Comparison of ENCODE assay signal across 8 cellular contexts in the genomic region with DNA sequence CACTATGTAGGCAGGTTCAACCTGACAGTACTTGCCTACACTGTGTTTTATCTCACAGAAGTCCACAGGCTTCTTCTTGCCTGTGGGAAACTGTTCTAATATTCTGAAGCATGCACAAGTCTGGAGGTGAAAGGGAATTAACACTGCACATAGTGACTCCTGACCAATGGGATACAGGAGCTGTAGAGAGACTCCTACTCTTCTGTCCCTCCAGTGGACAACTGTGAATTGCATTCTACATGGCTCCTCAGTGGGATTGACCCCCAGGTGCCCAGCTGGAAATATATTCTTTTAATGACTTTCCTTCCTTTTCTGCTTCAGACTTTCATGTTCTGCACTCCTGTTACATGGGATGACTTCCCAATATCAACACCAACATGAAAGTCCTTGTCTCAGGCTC. TPM values are rescaled to one million over a fixed set of nuclear protein-coding genes. Genes with fewer than 3 reads are reported as not detected.
DNase-seq lines count a peak whose midpoint lies in the region; ATAC-seq, FAIRE-seq and TF ChIP-seq lines count a peak whose summit lies in the region.
"Had no signal": no experiment of that assay in that cellular context is flagged by ENCODE, and none has a peak within 500 bp of the region (broad histone marks: within the 10 kb centered on the region; RNA-seq: fewer than 3 reads in every experiment).

No MANE protein-coding gene starts in this region.

- H3K4me1 Mint-ChIP-seq in nephron progenitor cell, result no peaks in the 10 kb centered on the region
- H3K4me1 Mint-ChIP-seq: brain had no signal

- in situ Hi-C loops in astrocyte of the spinal cord (cut with HindIII; ENCODE audit: low sequenced_read_pairs), result no loop called here

- DNase-seq in astrocyte of the spinal cord (ENCODE audit: low read depth, low spot score) (peak; percentile 17), nephron progenitor cell (no peak), D721Med (ENCODE audit: insufficient read length, low spot score) (no peak), middle frontal gyrus (ENCODE audit: extremely low spot score, low spot score) (no peak), posterior vena cava (ENCODE audit: low spot score) (no peak)

- FAIRE-seq in D721Med (lab: Jason Lieb, UNC), result no peak

- ATAC-seq in GM18502 (IDR thresholded peaks at IDR 0.05; ENCODE audit: poor library complexity, unreplicated experiment) (peak; percentile 80), HG03342 (IDR thresholded peaks at IDR 0.05; ENCODE audit: unreplicated experiment) (peak; percentile 77)

- H3K4me3 Mint-ChIP-seq in nephron progenitor cell, result no peak overlapping the region
- H3K4me3 Mint-ChIP-seq: brain had no signal

- no peaks in the 10 kb centered on the region for H3K36me3 Mint-ChIP-seq in nephron progenitor cell (ENCODE audit: low read depth)
- H3K36me3 Mint-ChIP-seq: brain had no signal

- peaks cover 4% of the 10 kb centered on the region for H3K27me3 Mint-ChIP-seq in nephron progenitor cell (ENCODE audit: low read depth, poor library complexity)

- TF ChIP-seq CTCF in astrocyte of the spinal cord (IDR thresholded peaks at IDR 0.05; ENCODE audit: low read depth, low read length) (peak; percentile 44), nephron progenitor cell (IDR thresholded peaks at IDR 0.05) (peak; percentile 30), D721Med (IDR thresholded peaks at IDR 0.05; ENCODE audit: insufficient read depth, missing control alignments) (no peak)

- peaks cover 31% of the 10 kb centered on the region for H3K9me3 Mint-ChIP-seq in nephron progenitor cell

- H3K27ac Mint-ChIP-seq in nephron progenitor cell, result no peak overlapping the region
- H3K27ac Mint-ChIP-seq: brain had no signal

- intact Hi-C loops in posterior vena cava (cut with DNase I), result no loop called here

- no peak overlapping the region for H3K4me3 ChIP-seq in astrocyte of the spinal cord (ENCODE audit: low read depth, low read length)

RNA-seq across cellular contexts. Expression of gene YIPF6, which starts 8.2 kb away (rescaled TPM):
- 10 to 100 TPM; 35.2 to 41.2 TPM for total RNA-seq in posterior vena cava

RNA-seq across cellular contexts. Expression of gene OPHN1, which starts 57.3 kb away (rescaled TPM):
- total RNA-seq in posterior vena cava, result 1 to 10 TPM; 5.9 to 7.5 TPM
